1 cellular context compared by ENCODE assay signal in the genomic region with DNA sequence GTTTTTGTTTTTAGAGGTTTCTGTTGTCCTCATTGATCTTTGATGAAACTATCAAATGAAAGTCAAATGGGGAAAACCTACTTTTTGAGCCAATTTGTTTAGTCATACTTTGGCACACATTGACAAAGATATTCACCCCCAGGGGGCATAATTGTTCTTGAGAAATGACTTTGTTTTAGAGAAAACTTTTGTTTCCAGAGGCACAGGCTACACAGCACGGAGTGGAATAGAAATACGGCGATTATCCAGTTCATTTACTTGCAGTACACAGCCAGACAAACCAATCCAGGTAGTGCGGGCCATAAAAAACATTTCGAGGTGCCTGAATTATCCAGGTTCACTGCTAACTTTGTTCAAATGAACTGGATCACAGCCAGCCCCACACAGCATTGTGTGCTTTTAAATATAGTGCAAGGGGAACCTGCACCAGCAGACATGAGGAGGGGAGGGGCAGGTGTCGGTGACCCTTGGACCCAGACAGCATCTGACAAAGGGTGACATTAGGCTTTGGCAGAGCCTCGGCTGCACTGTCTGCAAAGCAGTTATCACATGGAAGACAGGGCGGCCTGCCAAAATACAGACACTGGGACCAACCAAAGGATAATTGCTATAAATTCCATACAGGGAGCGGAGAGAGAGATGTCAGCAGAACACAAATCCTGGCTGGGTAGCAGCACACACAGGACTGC.
TF ChIP-seq lines count a peak whose summit lies in the region.

No MANE protein-coding gene starts in this region.

TF ChIP-seq in IMR-90, 13 proteins besides CTCF, POLR2A, EP300 and RAD21 (continued from another document):
- TF ChIP-seq USF2 (IDR thresholded peaks at IDR 0.05; ENCODE audit: low read depth, low read length) (no peak), ELK1 (IDR thresholded peaks at IDR 0.05; ENCODE audit: borderline replicate concordance, low read depth, low read length) (no peak), RCOR1 (IDR thresholded peaks at IDR 0.05; ENCODE audit: insufficient replicate concordance, low read length) (no peak)
TF ChIP-seq in IMR-90: peak in this region for 0.
